In genomic region chr1:154404511-154404931, GRCh38 we compare ENCODE assay signal across 8 cellular contexts. TPM values are rescaled to one million over a fixed set of nuclear protein-coding genes. Genes with fewer than 3 reads are reported as not detected.
DNase-seq lines count a peak whose midpoint lies in the region; ATAC-seq and TF ChIP-seq lines count a peak whose summit lies in the region.

No MANE protein-coding gene starts in this region.

- H3K4me3 Mint-ChIP-seq in activated T-helper 17 cell treated with anti-CD3 and anti-CD28 coated beads, Interleukin-2, amount 50 U/mL, for 72 hours, result peak overlapping the region; percentile 91

- H3K27me3 ChIP-seq in left ventricle myocardium inferior (ENCODE audit: low read depth), result no peaks in the 10 kb centered on the region
- no peaks in the 10 kb centered on the region for H3K27me3 ChIP-seq in right lobe of liver
- H3K27me3 ChIP-seq in upper lobe of right lung, result no peaks in the 10 kb centered on the region

- peaks cover 52% of the 10 kb centered on the region for H3K4me1 ChIP-seq in left ventricle myocardium inferior
- H3K4me1 ChIP-seq in right lobe of liver, result peaks cover 0 to 31% (median 13%) of the 10 kb centered on the region in 4 donors
- H3K4me1 ChIP-seq in upper lobe of right lung, result peaks cover 40% of the 10 kb centered on the region

- in situ Hi-C loops in GM13976 (cut with MboI; ENCODE audit: low sequenced_read_pairs, unreplicated experiment), result loop anchor here (10.0 kb wide), 1 partner anchor 50 kb away; no protein-coding TSS in a partner anchor

- H3K36me3 Mint-ChIP-seq in activated T-helper 17 cell treated with anti-CD3 and anti-CD28 coated beads, Interleukin-2, amount 50 U/mL, for 72 hours (ENCODE audit: low read depth), result peaks cover 37% of the 10 kb centered on the region

- no peaks in the 10 kb centered on the region for H3K27me3 Mint-ChIP-seq in activated T-helper 17 cell treated with anti-CD3 and anti-CD28 coated beads, Interleukin-2, amount 50 U/mL, for 72 hours

- H3K9me3 ChIP-seq in left ventricle myocardium inferior (replicated peaks) (no peaks in the 10 kb centered on the region), right lobe of liver (no peaks in the 10 kb centered on the region), upper lobe of right lung (no peaks in the 10 kb centered on the region)

- peak overlapping the region; percentile 68 for H3K27ac Mint-ChIP-seq in activated T-helper 17 cell treated with anti-CD3 and anti-CD28 coated beads, Interleukin-2, amount 50 U/mL, for 72 hours

- TF ChIP-seq CTCF in left ventricle myocardium inferior (IDR thresholded peaks at IDR 0.05; ENCODE audit: borderline replicate concordance) (no peak), right lobe of liver (IDR thresholded peaks at IDR 0.05) (no peak), upper lobe of right lung (IDR thresholded peaks at IDR 0.05) (no peak), GM13976 (IDR thresholded peaks at IDR 0.05; ENCODE audit: borderline replicate concordance, control extremely low read depth, extremely low read depth, insufficient read depth, missing control alignments) (no peak)

- H3K27ac ChIP-seq in left ventricle myocardium inferior (replicated peaks), result peak overlapping the region; percentile 98
- H3K27ac ChIP-seq in right lobe of liver, result peak overlapping the region; percentile 98 to 99 (median 98)
- peak overlapping the region; percentile 99 for H3K27ac ChIP-seq in upper lobe of right lung

- ATAC-seq in left cardiac atrium, result no peak
- no peak for ATAC-seq in activated T-helper 17 cell treated with anti-CD3 and anti-CD28 coated beads, Interleukin-2, amount 50 U/mL, for 72 hours (replicated peaks)
- ATAC-seq in right lobe of liver, result peak; percentile 0 to 4 (median 0)
- ATAC-seq in upper lobe of right lung, result no peak
- no peak for ATAC-seq in GM19351 (IDR thresholded peaks at IDR 0.05; ENCODE audit: unreplicated experiment)

- H3K4me1 Mint-ChIP-seq in activated T-helper 17 cell treated with anti-CD3 and anti-CD28 coated beads, Interleukin-2, amount 50 U/mL, for 72 hours, result peaks cover 40% of the 10 kb centered on the region

- DNase-seq in left ventricle myocardium inferior (no peak), left cardiac atrium (no peak), right lobe of liver (no peak), upper lobe of right lung (peak; percentile 51), inferior parietal cortex (ENCODE audit: extremely low spot score) (no peak), GM13976 (ENCODE audit: low spot score) (no peak)

- H3K4me3 ChIP-seq in left ventricle myocardium inferior, result peak overlapping the region; percentile 88
- H3K4me3 ChIP-seq in right lobe of liver, result peak overlapping the region; percentile 79 to 95 (median 91)
- peak overlapping the region; percentile 72 for H3K4me3 ChIP-seq in upper lobe of right lung

- H3K9me3 Mint-ChIP-seq in activated T-helper 17 cell treated with anti-CD3 and anti-CD28 coated beads, Interleukin-2, amount 50 U/mL, for 72 hours, result no peaks in the 10 kb centered on the region

- intact Hi-C loops in left ventricle myocardium inferior (cut with micrococcal nuclease), result loop anchor here (10.0 kb wide), 2 partner anchors 50 to 60 kb away; no protein-coding TSS in a partner anchor
- intact Hi-C loops in left cardiac atrium (cut with DNase I), result loop anchor here (10.0 kb wide), 2 partner anchors 50 kb away; no protein-coding TSS in a partner anchor
- intact Hi-C loops in right lobe of liver (cut with DNase I), result no loop called here
- intact Hi-C loops in upper lobe of right lung (cut with DNase I), result no loop called here

- TF ChIP-seq POLR2A in right lobe of liver (IDR thresholded peaks at IDR 0.05), result no peak

- no peaks in the 10 kb centered on the region for H3K36me3 ChIP-seq in left ventricle myocardium inferior
- no peaks in the 10 kb centered on the region for H3K36me3 ChIP-seq in right lobe of liver
- H3K36me3 ChIP-seq in upper lobe of right lung, result no peaks in the 10 kb centered on the region

- WGBS in right lobe of liver (ENCODE audit: insufficient coverage, low coverage, low lambda C conversion rate, missing lambda C conversion rate), result 13% methylated on average over 4 of the region's 11 CpGs

RNA-seq across cellular contexts. Expression of gene IL6R, which starts 0.6 kb away (rescaled TPM):
- total RNA-seq in left ventricle myocardium inferior, result 10.5 TPM
- total RNA-seq in left cardiac atrium, result 10 to 100 TPM; 11.2 to 11.4 TPM
- 10 to 100 TPM; 38.2 to 41.2 TPM for total RNA-seq in activated T-helper 17 cell treated with anti-CD3 and anti-CD28 coated beads, Interleukin-2, amount 50 U/mL, for 72 hours
- total RNA-seq in right lobe of liver, result 100 to 1,000 TPM in 2 of 6 experiments, 10 to 100 TPM in 4; 32.2 to 145 (median 68.2) TPM
- 60.2 TPM for total RNA-seq in upper lobe of right lung

Comparison
In these comparisons a context has a peak if more than half of its experiments do, and no peak if none do; other contexts are left out.
1. ATAC-seq: peak in right lobe of liver (4 of 4); none in left cardiac atrium (0 of 2), activated T-helper 17 cell treated with anti-CD3 and anti-CD28 coated beads, Interleukin-2, amount 50 U/mL, for 72 hours (single experiment), upper lobe of right lung (single experiment) and GM19351 (single experiment).
2. intact Hi-C loops: an anchor here in left ventricle myocardium inferior (10.0 kb wide) and left cardiac atrium (10.0 kb wide); none called in right lobe of liver and upper lobe of right lung.
3. Peak in every context shown above with its lines, with median percentiles within 50 percentile points of each other: H3K27ac ChIP-seq and H3K4me3 ChIP-seq.